ENCODE assay signal across 17 cellular contexts in the genomic region with DNA sequence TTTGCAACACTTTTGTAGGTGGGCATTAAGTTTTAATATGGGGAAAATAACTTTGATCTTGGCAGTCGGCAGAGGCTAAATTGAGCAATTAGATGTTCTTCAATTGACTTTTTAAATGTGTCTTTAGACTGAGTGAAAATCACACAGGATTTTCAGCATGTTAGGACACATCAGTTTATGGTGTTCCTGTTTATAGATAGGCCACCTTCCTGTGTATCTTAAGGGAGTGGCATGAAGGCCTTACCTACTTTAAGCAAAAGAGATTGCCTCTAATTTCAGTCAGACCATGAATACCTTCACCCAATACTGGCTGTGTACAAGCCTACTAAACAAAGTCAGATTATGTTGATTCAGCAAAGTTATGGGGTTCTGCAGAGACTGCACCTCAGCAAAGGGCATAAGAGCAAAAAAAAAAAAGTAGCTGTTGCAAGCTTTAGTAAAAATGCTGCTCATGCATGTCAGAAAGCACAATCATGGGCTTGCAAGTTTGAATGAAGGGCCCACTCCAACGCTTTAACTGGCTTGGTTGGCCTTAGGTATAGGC.
DNase-seq lines count a peak whose midpoint lies in the region; ATAC-seq, FAIRE-seq and TF ChIP-seq lines count a peak whose summit lies in the region.
"Had no signal": no experiment of that assay in that cellular context is flagged by ENCODE, and none has a peak within 500 bp of the region (broad histone marks: within the 10 kb centered on the region; RNA-seq: fewer than 3 reads in every experiment).

No MANE protein-coding gene starts in this region.

- ATAC-seq in HepG2 (no peak), right lobe of liver (no peak), left ventricle myocardium superior (no peak)

- no peak for TF ChIP-seq RAD21 in HepG2 (CRISPR knock-in tag; IDR thresholded peaks at IDR 0.05)

- POLR2A ChIA-PET in HepG2 (lab: Yijun Ruan, JAX) = no interaction called here

- no peak for FAIRE-seq in HepG2 (lab: Jason Lieb, UNC)
- FAIRE-seq: GM12892, HTR-8/SVneo had no signal

- CTCF ChIA-PET in HepG2 (lab: Yijun Ruan, JAX; ENCODE audit: low intra/inter-chr PET ratio, low total read pairs) = no interaction called here

- no peak overlapping the region for H3K27ac ChIP-seq in HepG2 (ENCODE audit: extremely low read length, insufficient read depth, low read length)
- no peak overlapping the region for H3K27ac ChIP-seq in right lobe of liver
- peak overlapping the region; percentile 84 for H3K27ac ChIP-seq in neutrophil
- no peak overlapping the region for H3K27ac ChIP-seq in esophagus squamous epithelium
- H3K27ac ChIP-seq: 22Rv1, BLaER1 had no signal

- H3K79me2 ChIP-seq in HepG2 (ENCODE audit: insufficient read depth, low read length) = no peaks in the 10 kb centered on the region

- H3K4me1 ChIP-seq in HepG2 (ENCODE audit: insufficient read depth, low read length) (no peaks in the 10 kb centered on the region), right lobe of liver (no peaks in the 10 kb centered on the region), neutrophil (ENCODE audit: control insufficient read depth in 1 of 2, insufficient read depth in 1 of 2, low read depth in 1 of 2, low read length in 1 of 2) (peaks cover 26 to 28% of the 10 kb centered on the region in 2 experiments), esophagus squamous epithelium (no peaks in the 10 kb centered on the region)
- H3K4me1 ChIP-seq: BLaER1 had no signal

- DNase-seq in HepG2 (ENCODE audit: low spot score) = no peak
- no peak for DNase-seq in right lobe of liver
- DNase-seq in epithelial cell of esophagus (ENCODE audit: low read depth) = peak; percentile 29
- no peak for DNase-seq in left ventricle myocardium superior
- DNase-seq in esophagus squamous epithelium (lab: John Stamatoyannopoulos, UW) = no peak
- no peak for DNase-seq in islet precursor cell
- DNase-seq: CD4-positive, alpha-beta memory T cell; DMS153; DMS79; GDM1; GOT3; H9 had no signal

- H4K20me1 ChIP-seq in HepG2 (ENCODE audit: insufficient read depth, low read length) = no peaks in the 10 kb centered on the region
- H4K20me1 ChIP-seq: BLaER1 had no signal

- BruUV-seq in HepG2 (replicated peaks; lab: Mats Ljungman, UMichigan) = no TSS peak

- no peak for TF ChIP-seq CTCF in HepG2 (CRISPR knock-in tag; IDR thresholded peaks at IDR 0.05)
- TF ChIP-seq CTCF in right lobe of liver (IDR thresholded peaks at IDR 0.05) = no peak
- no peak for TF ChIP-seq CTCF in epithelial cell of esophagus (IDR thresholded peaks at IDR 0.05; ENCODE audit: insufficient read depth, low read depth, low read length, missing control alignments)
- no peak for TF ChIP-seq CTCF in neutrophil (IDR thresholded peaks at IDR 0.05)
- no peak for TF ChIP-seq CTCF in esophagus squamous epithelium (IDR thresholded peaks at IDR 0.05)

- intact Hi-C loops in HepG2 (cut with micrococcal nuclease; ENCODE audit: unreplicated experiment) (no loop called here), right lobe of liver (cut with DNase I) (no loop called here), left ventricle myocardium superior (cut with micrococcal nuclease) (no loop called here), esophagus squamous epithelium (cut with DNase I) (no loop called here)

- TF ChIP-seq POLR2A in HepG2 (IDR thresholded peaks at IDR 0.05; ENCODE audit: insufficient read depth in 1 of 2, low read depth in 2 of 2, low read length in 2 of 2) (no peak), right lobe of liver (IDR thresholded peaks at IDR 0.05) (no peak), esophagus squamous epithelium (IDR thresholded peaks at IDR 0.05) (no peak)

- no peak overlapping the region for H2AFZ ChIP-seq in HepG2 (ENCODE audit: low read length)

- TF ChIP-seq EP300 in HepG2 (IDR thresholded peaks at IDR 0.05; ENCODE audit: low read depth in 2 of 2, low read length in 2 of 2) = no peak
- TF ChIP-seq EP300 in HepG2 (CRISPR knock-in tag; IDR thresholded peaks at IDR 0.05; ENCODE audit: borderline replicate concordance) = no peak

- H3K27me3 ChIP-seq in HepG2 (ENCODE audit: control insufficient read depth in 1 of 2, insufficient read depth in 2 of 2, low read length in 2 of 2) = no peaks in the 10 kb centered on the region
- no peaks in the 10 kb centered on the region for H3K27me3 ChIP-seq in right lobe of liver
- no peaks in the 10 kb centered on the region for H3K27me3 ChIP-seq in neutrophil
- H3K27me3 ChIP-seq in esophagus squamous epithelium = no peaks in the 10 kb centered on the region
- H3K27me3 ChIP-seq: BLaER1 had no signal

- H3K36me3 ChIP-seq in HepG2 (replicated peaks in 1 of 2; ENCODE audit: control insufficient read depth in 1 of 2, insufficient read depth in 2 of 2, low read length in 2 of 2) (no peaks in the 10 kb centered on the region), right lobe of liver (no peaks in the 10 kb centered on the region), neutrophil (no peaks in the 10 kb centered on the region), esophagus squamous epithelium (no peaks in the 10 kb centered on the region)
- H3K36me3 ChIP-seq: BLaER1 had no signal

- no peak overlapping the region for H3K4me2 ChIP-seq in HepG2 (ENCODE audit: low read depth, low read length)
- H3K4me2 ChIP-seq: BLaER1 had no signal

- in situ Hi-C loops in HepG2 (cut with HindIII; ENCODE audit: extremely low pct_ligation_motif_present, low pct_unique_long_range_greater_than_20kb) = no loop called here

- no peaks in the 10 kb centered on the region for H3K9me3 ChIP-seq in HepG2 (ENCODE audit: low read length)
- H3K9me3 ChIP-seq in right lobe of liver = no peaks in the 10 kb centered on the region
- no peaks in the 10 kb centered on the region for H3K9me3 ChIP-seq in neutrophil
- H3K9me3 ChIP-seq in esophagus squamous epithelium = no peaks in the 10 kb centered on the region
- H3K9me3 ChIP-seq: BLaER1 had no signal

- H3K9ac ChIP-seq in HepG2 (ENCODE audit: insufficient read depth, low read depth, low read length) = no peak overlapping the region
- H3K9ac ChIP-seq: BLaER1 had no signal

- H3K4me3 ChIP-seq in HepG2 (replicated peaks in 1 of 3; ENCODE audit: insufficient read depth in 1 of 3, low read depth in 2 of 3, low read length in 3 of 3) = no peak overlapping the region
- no peak overlapping the region for H3K4me3 ChIP-seq in right lobe of liver
- no peak overlapping the region for H3K4me3 ChIP-seq in epithelial cell of esophagus (ENCODE audit: low read length)
- H3K4me3 ChIP-seq in neutrophil (ENCODE audit: low read depth in 1 of 2, low read length in 1 of 2) = no peak overlapping the region
- H3K4me3 ChIP-seq in esophagus squamous epithelium = no peak overlapping the region
- H3K4me3 ChIP-seq: BLaER1 had no signal

- WGBS in HepG2 (ENCODE audit: low lambda C conversion rate) = 2% methylated on average over 2 of the region's 2 CpGs
- 44% methylated on average over 2 of the region's 2 CpGs for WGBS in right lobe of liver (ENCODE audit: insufficient coverage, low coverage, low lambda C conversion rate, missing lambda C conversion rate)
- WGBS in esophagus squamous epithelium, 2 donors = 51 to 74% methylated on average over 2 of the region's 2 CpGs

TF ChIP-seq in HepG2, 621 proteins besides CTCF, POLR2A, EP300 and RAD21:
- TF ChIP-seq MAFF (IDR thresholded peaks at IDR 0.05; ENCODE audit: low read depth, low read length) (peak; percentile 82), NCOA1 (CRISPR knock-in tag; IDR thresholded peaks at IDR 0.05) (no peak), ARHGAP35 (CRISPR knock-in tag; IDR thresholded peaks at IDR 0.05; ENCODE audit: borderline replicate concordance) (no peak), FOXA1 (IDR thresholded peaks at IDR 0.05) (no peak), FOXA1 (CRISPR knock-in tag; IDR thresholded peaks at IDR 0.05) (no peak), MAFK (conservative IDR thresholded peaks at IDR 0.05 in 1 of 2, IDR thresholded peaks at IDR 0.05 in 1 of 2; ENCODE audit: low read length in 2 of 2) (peak; percentile 63 to 82), ZNF709 (CRISPR knock-in tag; IDR thresholded peaks at IDR 0.05) (no peak)
- TF ChIP-seq, protein P1, sequence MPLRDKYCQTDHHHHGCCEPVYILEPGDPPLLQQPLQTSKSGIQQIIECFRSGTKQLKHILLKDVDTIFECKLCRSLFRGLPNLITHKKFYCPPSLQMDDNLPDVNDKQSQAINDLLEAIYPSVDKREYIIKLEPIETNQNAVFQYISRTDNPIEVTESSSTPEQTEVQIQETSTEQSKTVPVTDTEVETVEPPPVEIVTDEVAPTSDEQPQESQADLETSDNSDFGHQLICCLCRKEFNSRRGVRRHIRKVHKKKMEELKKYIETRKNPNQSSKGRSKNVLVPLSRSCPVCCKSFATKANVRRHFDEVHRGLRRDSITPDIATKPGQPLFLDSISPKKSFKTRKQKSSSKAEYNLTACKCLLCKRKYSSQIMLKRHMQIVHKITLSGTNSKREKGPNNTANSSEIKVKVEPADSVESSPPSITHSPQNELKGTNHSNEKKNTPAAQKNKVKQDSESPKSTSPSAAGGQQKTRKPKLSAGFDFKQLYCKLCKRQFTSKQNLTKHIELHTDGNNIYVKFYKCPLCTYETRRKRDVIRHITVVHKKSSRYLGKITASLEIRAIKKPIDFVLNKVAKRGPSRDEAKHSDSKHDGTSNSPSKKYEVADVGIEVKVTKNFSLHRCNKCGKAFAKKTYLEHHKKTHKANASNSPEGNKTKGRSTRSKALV (CRISPR knock-in tag; IDR thresholded peaks at IDR 0.05) = no peak
